ENCODE assay signal across 28 cellular contexts in the genomic region with DNA sequence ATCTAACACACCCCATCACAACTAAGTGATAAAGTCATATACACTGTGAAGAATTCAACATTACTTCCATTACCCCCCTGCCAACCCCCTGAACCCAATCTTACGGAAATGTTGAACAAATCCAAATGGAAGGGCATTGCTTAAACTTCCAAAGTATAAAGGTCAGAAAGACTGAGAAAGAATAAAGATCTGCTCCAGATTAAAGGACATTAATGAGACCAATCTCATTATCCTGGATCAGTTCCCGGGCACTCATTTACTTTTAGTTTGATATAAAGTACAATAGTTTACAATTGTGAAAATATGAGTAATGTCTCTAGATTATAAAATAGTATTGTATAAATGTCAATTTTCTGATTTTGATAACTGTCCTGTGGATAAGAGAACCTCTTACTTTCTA.
"Had no signal": no experiment of that assay in that cellular context is flagged by ENCODE, and none has a peak within 500 bp of the region (broad histone marks: within the 10 kb centered on the region; RNA-seq: fewer than 3 reads in every experiment).

No MANE protein-coding gene starts in this region.

- H3K27me3 Mint-ChIP-seq: dendritic cell treated with granulocyte-macrophage colony-stimulating factor and Interleukin-4, amounts not matched to agents 40 ng/mL and 50 ng/mL, for 4 days; effector memory CD8-positive, alpha-beta T cell had no signal

- H3K27ac Mint-ChIP-seq: dendritic cell treated with granulocyte-macrophage colony-stimulating factor and Interleukin-4, amounts not matched to agents 40 ng/mL and 50 ng/mL, for 4 days; effector memory CD8-positive, alpha-beta T cell; endodermal cell had no signal

- ATAC-seq: effector memory CD8-positive, alpha-beta T cell; esophagus mucosa; foreskin keratinocyte; gastrocnemius medialis; gastroesophageal sphincter; heart left ventricle; heart right ventricle had no signal

- H3K36me3 ChIP-seq: colonic mucosa, esophagus muscularis mucosa, esophagus squamous epithelium, gastrocnemius medialis, gastroesophageal sphincter, heart left ventricle, heart right ventricle had no signal

- DNase-seq: colonic mucosa; cortex of kidney; dermis blood vessel endothelial cell; dorsolateral prefrontal cortex; effector CD4-positive, alpha-beta T cell; effector CD8-positive, alpha-beta T cell; effector memory CD4-positive, alpha-beta T cell; effector memory CD8-positive, alpha-beta T cell; endodermal cell; erythroblast; esophagus squamous epithelium; foreskin fibroblast; foreskin keratinocyte; foreskin melanocyte; gastrocnemius medialis; glutamatergic neuron; head of caudate nucleus; heart left ventricle; heart right ventricle had no signal

- FAIRE-seq: endometrium, endothelial cell of umbilical vein, frontal cortex had no signal

- H3K4me3 Mint-ChIP-seq: dendritic cell treated with granulocyte-macrophage colony-stimulating factor and Interleukin-4, amounts not matched to agents 40 ng/mL and 50 ng/mL, for 4 days; effector memory CD8-positive, alpha-beta T cell; endodermal cell had no signal

- H3K9me3 ChIP-seq: colonic mucosa, esophagus muscularis mucosa, esophagus squamous epithelium, gastrocnemius medialis, gastroesophageal sphincter, heart left ventricle, heart right ventricle had no signal

- H3K9me3 Mint-ChIP-seq: endodermal cell had no signal

- H3K4me1 Mint-ChIP-seq: endodermal cell had no signal

- H3K27ac ChIP-seq: colonic mucosa, coronary artery, dorsolateral prefrontal cortex, epithelial cell of prostate, esophagus muscularis mucosa, esophagus squamous epithelium, foreskin keratinocyte, gastrocnemius medialis, gastroesophageal sphincter, heart left ventricle, heart right ventricle had no signal

- H3K4me3 ChIP-seq: colonic mucosa, coronary artery, dorsolateral prefrontal cortex, esophagus muscularis mucosa, esophagus squamous epithelium, gastrocnemius medialis, gastroesophageal sphincter, heart left ventricle, heart right ventricle had no signal

- H3K4me1 ChIP-seq: colonic mucosa, esophagus squamous epithelium, foreskin keratinocyte, gastrocnemius medialis, gastroesophageal sphincter, heart left ventricle, heart right ventricle had no signal

- H3K27me3 ChIP-seq: colonic mucosa, dorsolateral prefrontal cortex, esophagus muscularis mucosa, esophagus squamous epithelium, foreskin keratinocyte, gastrocnemius medialis, gastroesophageal sphincter, heart left ventricle, heart right ventricle had no signal
